In genomic region chr7:45136106-45137060, GRCh38 we compare ENCODE assay signal across 8 cellular contexts. TPM values are rescaled to one million over a fixed set of nuclear protein-coding genes. Genes with fewer than 3 reads are reported as not detected.
DNase-seq lines count a peak whose midpoint lies in the region; FAIRE-seq and TF ChIP-seq lines count a peak whose summit lies in the region.

No MANE protein-coding gene starts in this region.

- H3K27ac ChIP-seq in 22Rv1 (no peak overlapping the region), thyroid gland (no peak overlapping the region)

- intact Hi-C loops in activated T-helper 2 cell treated with anti-CD3 and anti-CD28 coated beads, Interferon-gamma antibody, Interleukin-2, Interleukin-4, amounts not matched to agents 10 μg/mL and 5 μg/mL and 100 μg/mL, durations not matched to agents 14 hours and 24 hours and 36 hours (cut with micrococcal nuclease), result loop anchor here (1.0 to 2.0 kb wide), 3 partner anchors 158 to 279 kb away; partner anchors contain the start of genes MYO1G and PURB
- intact Hi-C loops in thyroid gland (cut with DNase I), result loop anchor here (5.0 to 10.0 kb wide), 3 partner anchors 169 to 572 kb away; no protein-coding TSS in a partner anchor

- no peaks in the 10 kb centered on the region for H3K27me3 ChIP-seq in thyroid gland

- H3K9me3 ChIP-seq in thyroid gland, result no peaks in the 10 kb centered on the region

- no peak for TF ChIP-seq POLR2A in thyroid gland (IDR thresholded peaks at IDR 0.05)

- DNase-seq in GM18507 (ENCODE audit: extremely low spot score, insufficient read length, low read depth) (peak; percentile 65), M059J (ENCODE audit: low read depth) (peak; percentile 77), SHP77 (lab: John Stamatoyannopoulos, UW) (peak; percentile 62 to 70), foreskin fibroblast (peak; percentile 52 to 85), occipital lobe (lab: John Stamatoyannopoulos, UW) (peak; percentile 18), thyroid gland (peak; percentile 41 to 69)
- peak; percentile 52 for DNase-seq in activated T-helper 2 cell treated with anti-CD3 and anti-CD28 coated beads, Interferon-gamma antibody, Interleukin-2, Interleukin-4, amounts not matched to agents 10 μg/mL and 5 μg/mL and 100 μg/mL, durations not matched to agents 14 hours and 24 hours and 36 hours (ENCODE audit: low spot score)

- H3K36me3 Mint-ChIP-seq in activated T-helper 2 cell treated with anti-CD3 and anti-CD28 coated beads, Interferon-gamma antibody, Interleukin-2, Interleukin-4, amounts not matched to agents 10 μg/mL and 5 μg/mL and 100 μg/mL, durations not matched to agents 14 hours and 24 hours and 36 hours (ENCODE audit: low read depth), result no peaks in the 10 kb centered on the region

- FAIRE-seq in GM18507 (lab: Jason Lieb, UNC), result peak; percentile 92

- 44 to 47% methylated on average over 9 of the region's 9 CpGs for WGBS in thyroid gland, 2 donors

- H3K27me3 Mint-ChIP-seq in activated T-helper 2 cell treated with anti-CD3 and anti-CD28 coated beads, Interferon-gamma antibody, Interleukin-2, Interleukin-4, amounts not matched to agents 10 μg/mL and 5 μg/mL and 100 μg/mL, durations not matched to agents 14 hours and 24 hours and 36 hours (ENCODE audit: low read depth), result peaks cover 15% of the 10 kb centered on the region

- H3K9me3 Mint-ChIP-seq in activated T-helper 2 cell treated with anti-CD3 and anti-CD28 coated beads, Interferon-gamma antibody, Interleukin-2, Interleukin-4, amounts not matched to agents 10 μg/mL and 5 μg/mL and 100 μg/mL, durations not matched to agents 14 hours and 24 hours and 36 hours, result no peaks in the 10 kb centered on the region

- peak; percentile 94 for TF ChIP-seq CTCF in 22Rv1 (IDR thresholded peaks at IDR 0.05)
- peak; percentile 74 for TF ChIP-seq CTCF in foreskin fibroblast (IDR thresholded peaks at IDR 0.05; ENCODE audit: low read depth, low read length)
- TF ChIP-seq CTCF in thyroid gland (IDR thresholded peaks at IDR 0.05), result peak; percentile 61 to 94 (median 84)

- H3K27ac Mint-ChIP-seq in activated T-helper 2 cell treated with anti-CD3 and anti-CD28 coated beads, Interferon-gamma antibody, Interleukin-2, Interleukin-4, amounts not matched to agents 10 μg/mL and 5 μg/mL and 100 μg/mL, durations not matched to agents 14 hours and 24 hours and 36 hours, result no peak overlapping the region

- H3K4me3 ChIP-seq in foreskin fibroblast (ENCODE audit: low read depth in 1 of 2, low read length in 2 of 2) (no peak overlapping the region), thyroid gland (replicated peaks in 1 of 3) (no peak overlapping the region)

- H3K4me1 ChIP-seq in thyroid gland, result no peaks in the 10 kb centered on the region

- no peaks in the 10 kb centered on the region for H3K36me3 ChIP-seq in thyroid gland

- peaks cover 16% of the 10 kb centered on the region for H3K4me1 Mint-ChIP-seq in activated T-helper 2 cell treated with anti-CD3 and anti-CD28 coated beads, Interferon-gamma antibody, Interleukin-2, Interleukin-4, amounts not matched to agents 10 μg/mL and 5 μg/mL and 100 μg/mL, durations not matched to agents 14 hours and 24 hours and 36 hours (ENCODE audit: low read depth)

- no peak overlapping the region for H3K4me3 Mint-ChIP-seq in activated T-helper 2 cell treated with anti-CD3 and anti-CD28 coated beads, Interferon-gamma antibody, Interleukin-2, Interleukin-4, amounts not matched to agents 10 μg/mL and 5 μg/mL and 100 μg/mL, durations not matched to agents 14 hours and 24 hours and 36 hours (ENCODE audit: low read depth)

RNA-seq across cellular contexts. Expression of gene RAMP3, which starts 21.2 kb away (rescaled TPM):
- 0.66 and 1.7 TPM in 2 replicates for total RNA-seq in M059J (2014; rRNA removed; shearing (Covaris generic))
- total RNA-seq in activated T-helper 2 cell treated with anti-CD3 and anti-CD28 coated beads, Interferon-gamma antibody, Interleukin-2, Interleukin-4, amounts not matched to agents 10 μg/mL and 5 μg/mL and 100 μg/mL, durations not matched to agents 14 hours and 24 hours and 36 hours, result 0.14 TPM in 2 replicates
- total RNA-seq in occipital lobe (4.7 TPM), thyroid gland (100 to 1,000 TPM in 1 of 4 donors, 10 to 100 TPM in 3; 40.1 to 145 (median 73.1) TPM)

RNA-seq across cellular contexts. Expression of gene TBRG4, which starts 24.9 kb away (rescaled TPM):
- 55.3 and 66.6 TPM in 2 replicates for total RNA-seq in M059J (2014; rRNA removed; shearing (Covaris generic))
- 167 and 180 TPM in 2 replicates for total RNA-seq in activated T-helper 2 cell treated with anti-CD3 and anti-CD28 coated beads, Interferon-gamma antibody, Interleukin-2, Interleukin-4, amounts not matched to agents 10 μg/mL and 5 μg/mL and 100 μg/mL, durations not matched to agents 14 hours and 24 hours and 36 hours
- total RNA-seq in occipital lobe (47.4 TPM), thyroid gland (10 to 100 TPM; 40.0 to 57.6 (median 49.3) TPM)

RNA-seq across cellular contexts. Expression of gene NACAD, which starts 47.6 kb away (rescaled TPM):
- 0.54 and 3.2 TPM in 2 replicates for total RNA-seq in M059J (2014; rRNA removed; shearing (Covaris generic))
- 0.30 and 0.52 TPM in 2 replicates for total RNA-seq in activated T-helper 2 cell treated with anti-CD3 and anti-CD28 coated beads, Interferon-gamma antibody, Interleukin-2, Interleukin-4, amounts not matched to agents 10 μg/mL and 5 μg/mL and 100 μg/mL, durations not matched to agents 14 hours and 24 hours and 36 hours
- total RNA-seq in occipital lobe (5.5 TPM), thyroid gland (1 to 10 TPM in 2 of 4 donors, under 1 TPM in 2; 0.54 to 2.3 (median 0.88) TPM)

Comparison
In these comparisons a context has a peak if more than half of its experiments do, and no peak if none do; other contexts are left out.
1. DNase-seq: peak in every context shown above with its lines; median percentile 77 in M059J; 68 in foreskin fibroblast; 66 in SHP77; 65 in GM18507; 55 in thyroid gland; 52 in activated T-helper 2 cell treated with anti-CD3 and anti-CD28 coated beads, Interferon-gamma antibody, Interleukin-2, Interleukin-4, amounts not matched to agents 10 μg/mL and 5 μg/mL and 100 μg/mL, durations not matched to agents 14 hours and 24 hours and 36 hours; 18 in occipital lobe.